28 cellular contexts compared by ENCODE assay signal in genomic region chr4:138312536-138312911, GRCh38.
"Had no signal": no experiment of that assay in that cellular context is flagged by ENCODE, and none has a peak within 500 bp of the region (broad histone marks: within the 10 kb centered on the region; RNA-seq: fewer than 3 reads in every experiment).

No MANE protein-coding gene starts in this region.

- H3K4me1 ChIP-seq: left lung, lower lobe of right lung, right lobe of liver, stomach, tibial artery, upper lobe of right lung had no signal

- H3K4me2 ChIP-seq: neural progenitor cell had no signal

- H3K27me3 ChIP-seq: left lung, neural progenitor cell, neutrophil, right atrium auricular region, right lobe of liver, stomach, tibial artery, upper lobe of right lung had no signal

- H2AFZ ChIP-seq: neural progenitor cell had no signal

- H3K4me3 ChIP-seq: left lung, lower lobe of right lung, neural progenitor cell, right atrium auricular region, right lobe of liver, skin epidermis, stomach, thoracic aorta, tibial artery, upper lobe of right lung had no signal

- H3K36me3 ChIP-seq: left lung, lower lobe of right lung, neural progenitor cell, neutrophil, right atrium auricular region, right lobe of liver, stomach, thoracic aorta, tibial artery, upper lobe of right lung had no signal

- H3K27ac ChIP-seq: left lung, lower lobe of right lung, neural progenitor cell, neutrophil, right atrium auricular region, right lobe of liver, skin epidermis, stomach, thoracic aorta, tibial artery, upper lobe of right lung had no signal

- DNase-seq: hypothalamus; immature natural killer cell; kidney; left colon; left lung; lower lobe of right lung; mammary epithelial cell; mesenchymal stem cell; naive B cell; natural killer cell; nephron progenitor cell; occipital lobe; right lobe of liver; stimulated activated CD4-positive, alpha-beta T cell treated with anti-CD3 and anti-CD28 coated beads, Interleukin-12 subunit alpha, Interleukin-12 subunit beta, amount 100 ng/mL, for 4 hours; stimulated activated CD4-positive, alpha-beta T cell treated with anti-CD3 and anti-CD28 coated beads, Interleukin-15, amount 100 ng/mL, for 24 hours; stimulated activated CD4-positive, alpha-beta T cell treated with anti-CD3 and anti-CD28 coated beads, Interleukin-2, amount 100 ng/mL, for 24 hours; stimulated activated CD4-positive, alpha-beta T cell treated with anti-CD3 and anti-CD28 coated beads, Interleukin-4, amount 100 ng/mL, for 1 hour; stimulated activated naive B cell treated with anti-CD40 and anti-IgM and Interleukin-4, amounts not matched to agents 10 μg/mL and 1 μg/mL and 100 μg/mL, for 72 hours; stimulated activated naive CD8-positive, alpha-beta T cell treated with anti-CD3 and anti-CD28 coated beads, Interleukin-15, Interleukin-2, amounts not matched to agents 100 U/mL and 50 U/mL, for 24 hours; stomach; tibial artery; trophoblast cell; upper lobe of right lung had no signal

- H3K9me3 ChIP-seq: left lung, lower lobe of right lung, neutrophil, right lobe of liver, stomach, thoracic aorta, upper lobe of right lung had no signal

- H3K9ac ChIP-seq: neural progenitor cell had no signal

- ATAC-seq: left colon; left lung; lower lobe of right lung; natural killer cell; right lobe of liver; stimulated activated naive B cell treated with anti-CD40 and anti-IgM and Interleukin-4, amounts not matched to agents 10 μg/mL and 1 μg/mL and 100 μg/mL, for 72 hours; stimulated activated naive CD8-positive, alpha-beta T cell treated with anti-CD3 and anti-CD28 coated beads, Interleukin-15, Interleukin-2, amounts not matched to agents 100 U/mL and 50 U/mL, for 24 hours; upper lobe of right lung had no signal
